ENCODE assay signal across 12 cellular contexts in the genomic region with DNA sequence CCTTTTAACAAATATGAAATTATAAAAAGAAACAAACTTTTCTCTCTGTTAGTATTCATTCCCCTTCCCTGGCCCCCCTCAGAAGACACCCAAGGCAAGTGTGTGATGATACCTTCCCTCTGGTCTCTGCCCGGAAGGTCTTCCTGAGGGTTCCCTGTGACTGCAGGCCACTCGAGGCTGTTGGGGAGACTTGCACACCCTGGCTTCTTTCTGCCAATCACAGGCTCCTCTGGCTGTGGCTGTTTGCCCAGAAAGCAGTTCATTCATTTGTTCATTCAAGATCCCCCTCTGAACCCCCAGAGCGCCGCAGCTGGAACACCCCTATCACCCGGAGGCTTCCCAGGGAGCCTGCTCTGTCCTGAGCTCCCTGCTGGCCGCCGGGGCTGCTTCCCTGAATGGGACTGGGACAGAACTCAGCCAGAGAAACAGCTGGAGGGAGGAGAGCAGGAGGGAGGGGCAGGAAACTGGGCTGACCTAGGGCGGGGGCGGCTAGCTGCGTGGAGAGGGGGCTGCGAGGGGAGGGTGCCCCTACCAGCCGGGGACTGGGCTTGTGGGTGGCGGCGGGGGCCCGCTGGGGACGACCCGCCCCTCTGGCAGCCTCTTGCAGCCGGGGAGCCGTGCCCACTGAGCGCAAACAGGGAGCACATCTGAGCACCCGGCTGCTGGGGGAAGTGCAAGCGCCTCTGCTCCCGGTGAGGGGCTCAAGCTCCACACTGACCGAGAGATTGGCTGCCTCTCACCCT. TPM values are rescaled to one million over a fixed set of nuclear protein-coding genes. Genes with fewer than 3 reads are reported as not detected.
DNase-seq lines count a peak whose midpoint lies in the region; TF ChIP-seq lines count a peak whose summit lies in the region.
"Had no signal": no experiment of that assay in that cellular context is flagged by ENCODE, and none has a peak within 500 bp of the region (broad histone marks: within the 10 kb centered on the region; RNA-seq: fewer than 3 reads in every experiment).

A gene with protein sequence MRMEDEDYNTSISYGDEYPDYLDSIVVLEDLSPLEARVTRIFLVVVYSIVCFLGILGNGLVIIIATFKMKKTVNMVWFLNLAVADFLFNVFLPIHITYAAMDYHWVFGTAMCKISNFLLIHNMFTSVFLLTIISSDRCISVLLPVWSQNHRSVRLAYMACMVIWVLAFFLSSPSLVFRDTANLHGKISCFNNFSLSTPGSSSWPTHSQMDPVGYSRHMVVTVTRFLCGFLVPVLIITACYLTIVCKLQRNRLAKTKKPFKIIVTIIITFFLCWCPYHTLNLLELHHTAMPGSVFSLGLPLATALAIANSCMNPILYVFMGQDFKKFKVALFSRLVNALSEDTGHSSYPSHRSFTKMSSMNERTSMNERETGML (minus strand): TSS at position 397 of the 743 bp plus-strand sequence. CDS start 45,720 bp downstream, outside the sequence.

- H3K36me3 ChIP-seq in SK-N-SH (replicated peaks in 1 of 2; ENCODE audit: control insufficient read depth in 1 of 2, insufficient read depth in 2 of 2, low read length in 1 of 2) (no peaks in the 10 kb centered on the region), left ventricle myocardium inferior (no peaks in the 10 kb centered on the region), neuronal stem cell (replicated peaks in 1 of 2; ENCODE audit: control insufficient read depth in 2 of 2, insufficient read depth in 2 of 2, low read length in 2 of 2) (no peaks in the 10 kb centered on the region)

- peaks cover 0 to 25% of the 10 kb centered on the region in 2 experiments; a peak in 1 of 4 replicates for H3K4me1 ChIP-seq in SK-N-SH (ENCODE audit: control insufficient read depth in 1 of 2, insufficient read depth in 2 of 2, low read depth in 1 of 2, low read length in 1 of 2)
- peaks cover 25% of the 10 kb centered on the region for H3K4me1 ChIP-seq in left ventricle myocardium inferior
- H3K4me1 ChIP-seq in neuronal stem cell (ENCODE audit: control insufficient read depth in 2 of 2, insufficient read depth in 1 of 2, low read depth in 1 of 2, low read length in 2 of 2) = peaks cover 0 to 7% of the 10 kb centered on the region in 2 donors

- H3K79me1 ChIP-seq in neuronal stem cell (ENCODE audit: low read depth, low read length) = no peaks in the 10 kb centered on the region

- H3K18ac ChIP-seq in neuronal stem cell (ENCODE audit: low read length) = peak within 1 kb of the TSS; percentile 69

- POLR2A ChIA-PET in SK-N-SH (lab: Yijun Ruan, JAX) = interaction anchor here (1.0 to 1.1 kb wide), 2 partner anchors 43 to 54 kb away, joined by 3 to 4 read pairs; no protein-coding TSS in a partner anchor

- H3K14ac ChIP-seq in neuronal stem cell (ENCODE audit: low read length) = peak within 1 kb of the TSS; percentile 17

- 31% methylated on average over 7 of the region's 24 CpGs for WGBS in SK-N-SH (ENCODE audit: low lambda C conversion rate)
- WGBS in neuronal stem cell (ENCODE audit: extremely low coverage in 2 of 2, insufficient read length in 2 of 2, insufficient replicate concordance in 1 of 2), 2 donors = no CpG with 5 or more reads among the region's 24 CpGs

- H3K27me3 ChIP-seq in SK-N-SH (ENCODE audit: insufficient read depth) (no peaks in the 10 kb centered on the region), left ventricle myocardium inferior (ENCODE audit: low read depth) (peaks cover 24% of the 10 kb centered on the region), neuronal stem cell (ENCODE audit: control insufficient read depth in 3 of 3, insufficient read depth in 3 of 3, low read depth in 1 of 3, low read length in 3 of 3) (peaks cover 0 to 13% (median 0%) of the 10 kb centered on the region in 3 experiments)

- H4K91ac ChIP-seq in neuronal stem cell (ENCODE audit: low read depth, low read length, poor library complexity) = no peak within 1 kb of the TSS

- TF ChIP-seq RAD21 in SK-N-SH (IDR thresholded peaks at IDR 0.05; ENCODE audit: low read length) = no peak

- H4K8ac ChIP-seq in neuronal stem cell (ENCODE audit: low read depth, low read length) = no peak within 1 kb of the TSS

- no peak within 1 kb of the TSS for H2BK120ac ChIP-seq in neuronal stem cell (ENCODE audit: low read depth, low read length)

- H3K9ac ChIP-seq in SK-N-SH (no peak within 1 kb of the TSS), neuronal stem cell (ENCODE audit: low read depth, low read length, poor library complexity) (no peak within 1 kb of the TSS)

- peak within 1 kb of the TSS in 1 of 2 experiments; percentile 87; a peak in 2 of 4 replicates for H3K27ac ChIP-seq in SK-N-SH (ENCODE audit: low read depth in 2 of 2, low read length in 1 of 2)
- H3K27ac ChIP-seq in left ventricle myocardium inferior (replicated peaks) = peak within 1 kb of the TSS; percentile 82
- H3K27ac ChIP-seq in neuronal stem cell (replicated peaks; ENCODE audit: low read length) = no peak within 1 kb of the TSS

- no peak for TF ChIP-seq EP300 in SK-N-SH (IDR thresholded peaks at IDR 0.05; ENCODE audit: borderline replicate concordance in 1 of 2, low read depth in 1 of 2, low read length in 1 of 2)

- no peak within 1 kb of the TSS for H3K4me2 ChIP-seq in SK-N-SH
- H3K4me2 ChIP-seq in neuronal stem cell (ENCODE audit: insufficient read depth, low read length, poor library complexity, severe bottlenecking) = peak within 1 kb of the TSS; percentile 44

- TF ChIP-seq CTCF in AG09309 (IDR thresholded peaks at IDR 0.05; ENCODE audit: control insufficient read depth, insufficient read depth, low read depth, low read length, missing control alignments) (no peak), SK-N-SH (IDR thresholded peaks at IDR 0.05) (no peak), left ventricle myocardium inferior (IDR thresholded peaks at IDR 0.05; ENCODE audit: borderline replicate concordance) (no peak), GM10266 (IDR thresholded peaks at IDR 0.05; ENCODE audit: control insufficient read depth, insufficient read depth, low read depth, missing control alignments) (no peak)

- H3K79me2 ChIP-seq in SK-N-SH (ENCODE audit: insufficient read depth) = no peaks in the 10 kb centered on the region

- CTCF ChIA-PET in SK-N-SH (lab: Yijun Ruan, JAX) = interaction anchor here (1.0 to 1.5 kb wide), 5 partner anchors 18 to 119 kb away, joined by 3 to 5 read pairs (median 3); no protein-coding TSS in a partner anchor

- H3F3A ChIP-seq in SK-N-SH (replicated peaks; ENCODE audit: insufficient read depth) = no peaks in the 10 kb centered on the region

- peak within 1 kb of the TSS; percentile 21 for H3K4me3 ChIP-seq in AG09309 (ENCODE audit: control insufficient read depth, low read depth, low read length)
- peak within 1 kb of the TSS in 1 of 2 experiments; percentile 43; a peak in 2 of 4 replicates for H3K4me3 ChIP-seq in SK-N-SH (ENCODE audit: low read depth in 2 of 2, low read length in 1 of 2)
- H3K4me3 ChIP-seq in left ventricle myocardium inferior = peak within 1 kb of the TSS; percentile 62
- peak within 1 kb of the TSS in 1 of 2 donors; percentile 9 for H3K4me3 ChIP-seq in neuronal stem cell (ENCODE audit: low read length in 2 of 2)

- H3K4ac ChIP-seq in neuronal stem cell (ENCODE audit: low read length) = no peak within 1 kb of the TSS

- H4K20me1 ChIP-seq in SK-N-SH (ENCODE audit: insufficient read depth) = no peaks in the 10 kb centered on the region

- H2AFZ ChIP-seq in SK-N-SH (ENCODE audit: low read depth) (no peak within 1 kb of the TSS), neuronal stem cell (ENCODE audit: low read length) (peak within 1 kb of the TSS; percentile 7)

- no peak within 1 kb of the TSS for H3K23ac ChIP-seq in neuronal stem cell (ENCODE audit: low read depth, low read length, poor library complexity)

- no peak within 1 kb of the TSS for H2BK12ac ChIP-seq in neuronal stem cell (ENCODE audit: low read length)

- no peaks in the 10 kb centered on the region for H3K9me2 ChIP-seq in SK-N-SH

- intact Hi-C loops in left ventricle myocardium inferior (cut with micrococcal nuclease) = no loop called here

- H3K9me3 ChIP-seq in SK-N-SH (no peaks in the 10 kb centered on the region), left ventricle myocardium inferior (replicated peaks) (no peaks in the 10 kb centered on the region), neuronal stem cell (replicated peaks in 1 of 2; ENCODE audit: control insufficient read depth in 2 of 2, insufficient read depth in 1 of 2, low read depth in 1 of 2, low read length in 2 of 2) (no peaks in the 10 kb centered on the region)

- no peak within 1 kb of the TSS for H2BK15ac ChIP-seq in neuronal stem cell (ENCODE audit: low read length)

- H2AK5ac ChIP-seq in neuronal stem cell (ENCODE audit: low read depth, low read length) = peak within 1 kb of the TSS; percentile 6

- H2BK5ac ChIP-seq in neuronal stem cell (ENCODE audit: low read length) = no peak within 1 kb of the TSS

- DNase-seq in AG09309 (ENCODE audit: low read depth) = no peak
- peak; percentile 78 for DNase-seq in SK-N-SH
- peak; percentile 71 for DNase-seq in left ventricle myocardium inferior
- DNase-seq in neuronal stem cell (ENCODE audit: low spot score) = no peak
- DNase-seq in GM10266 (ENCODE audit: extremely low spot score) = no peak
- no peak for DNase-seq in HT-29 (ENCODE audit: low spot score)
- no peak for DNase-seq in SHP77 treated with DMSO at 0.1 percent for 48 hours (lab: John Stamatoyannopoulos, UW)
- DNase-seq in HCEC 1CT = no peak
- DNase-seq: activated effector memory CD4-positive, alpha-beta T cell treated with Interleukin-2 at 50 U/mL for 16 hours; foreskin fibroblast; NCI-H2029 had no signal

TF ChIP-seq in SK-N-SH, 30 proteins besides CTCF, POLR2A, EP300 and RAD21 (continues in another document):
- TF ChIP-seq MXI1 (IDR thresholded peaks at IDR 0.05; ENCODE audit: low read depth, low read length) (no peak), POLR2AphosphoS5 (IDR thresholded peaks at IDR 0.05; ENCODE audit: low read depth, low read length) (no peak), ELF1 (IDR thresholded peaks at IDR 0.05) (no peak), FOXM1 (IDR thresholded peaks at IDR 0.05; ENCODE audit: low read depth) (no peak), YY1 (IDR thresholded peaks at IDR 0.05; ENCODE audit: low read depth) (no peak), NFIC (IDR thresholded peaks at IDR 0.05; ENCODE audit: borderline replicate concordance) (no peak), NRF1 (IDR thresholded peaks at IDR 0.05; ENCODE audit: low read depth, low read length) (no peak), GATA2 (CRISPR knock-in tag; IDR thresholded peaks at IDR 0.05) (no peak), GABPA (IDR thresholded peaks at IDR 0.05; ENCODE audit: low read depth) (no peak), SMC3 (IDR thresholded peaks at IDR 0.05; ENCODE audit: low read depth, low read length) (no peak)

RNA-seq across cellular contexts. Expression of the gene that starts here (rescaled TPM):
- polyA plus RNA-seq in SK-N-SH (2012; rRNA removed) = 0.15 and 0.31 TPM in 2 replicates
- 0.45 and 0.51 TPM in 2 replicates for polyA plus RNA-seq in SK-N-SH (2012; cell fraction: cytosol; rRNA removed)
- polyA plus RNA-seq in SK-N-SH (2012; cell fraction: nucleus; rRNA removed) = 0.10 and 0.35 TPM in 2 replicates
- 5.7 TPM for total RNA-seq in left ventricle myocardium inferior
- 0.03 TPM for polyA plus RNA-seq in neuronal stem cell (2013, experiment 1 of 2)
- 0.04 TPM for polyA plus RNA-seq in neuronal stem cell (2013, experiment 2 of 2)
- total RNA-seq in HT-29 (2014; rRNA removed; shearing (Covaris generic)) = not detected in 2 replicates
- total RNA-seq: T-helper 1 cell treated with Interleukin-12 subunit alpha and Interleukin-12 subunit beta and Interleukin-4 antibody, amounts not matched to agents 30 ng/mL and 1 ng/mL, for 36 hours had no signal

Comparison
In these comparisons a context has a peak if more than half of its experiments do, and no peak if none do; other contexts are left out.
1. Peak in DNase-seq in SK-N-SH; RNA of the gene not detected or under 1 TPM.